In genomic region chr1:7678491-7679158, GRCh38 we compare ENCODE assay signal across 19 cellular contexts.
A peak's percentile ranks its signal among the peaks of the same experiment; 100 is the strongest.
DNase-seq lines count a peak whose midpoint lies in the region; ATAC-seq, FAIRE-seq and TF ChIP-seq lines count a peak whose summit lies in the region.
"Had no signal": no experiment of that assay in that cellular context is flagged by ENCODE, and none has a peak within 500 bp of the region (broad histone marks: within the 10 kb centered on the region; RNA-seq: fewer than 3 reads in every experiment).

No MANE protein-coding gene starts in this region.

- no peak overlapping the region for H3K27ac Mint-ChIP-seq in MCF 10A (ENCODE audit: low read depth, unreplicated experiment)
- peak overlapping the region in 1 of 9 donors; percentile 18 for H3K27ac Mint-ChIP-seq in naive thymus-derived CD4-positive, alpha-beta T cell
- H3K27ac Mint-ChIP-seq in type B pancreatic cell: no peak overlapping the region
- no peak overlapping the region for H3K27ac Mint-ChIP-seq in HFFc6
- H3K27ac Mint-ChIP-seq: activated naive CD4-positive, alpha-beta T cell treated with anti-CD3 and anti-CD28 coated beads, Interleukin-2, amount 10 ng/mL, durations not matched to agents 7 days and 5 days; dendritic cell treated with granulocyte-macrophage colony-stimulating factor and Interleukin-4, amounts not matched to agents 40 ng/mL and 50 ng/mL, for 4 days; stimulated activated naive B cell treated with anti-CD40 and anti-IgM and Interleukin-4, amounts not matched to agents 10 μg/mL and 1 μg/mL and 100 μg/mL, for 72 hours had no signal

- TF ChIP-seq POLR2A in H1 (IDR thresholded peaks at IDR 0.05; ENCODE audit: control extremely low read depth in 1 of 2, low read depth in 2 of 2, low read length in 2 of 2): no peak

- no peak overlapping the region for H4K5ac ChIP-seq in H1 (ENCODE audit: insufficient read length, low read depth, low read length)

- H2AFZ ChIP-seq in mammary epithelial cell (ENCODE audit: low read depth, low read length) (no peak overlapping the region), H1 (ENCODE audit: low read length) (no peak overlapping the region)

- H3K4me1 ChIP-seq in mammary epithelial cell (ENCODE audit: insufficient read depth, low read length): peaks cover 2% of the 10 kb centered on the region
- H3K4me1 ChIP-seq in H1 (replicated peaks in 1 of 4; ENCODE audit: control insufficient read depth in 3 of 4, insufficient read depth in 4 of 4, low read length in 3 of 4): peaks cover 0 to 3% (median 3%) of the 10 kb centered on the region in 4 experiments; a peak in 4 of 7 replicates
- H3K4me1 ChIP-seq in naive thymus-derived CD4-positive, alpha-beta T cell (ENCODE audit: control insufficient read depth in 2 of 2, insufficient read depth in 2 of 2, low read length in 2 of 2): no peaks in the 10 kb centered on the region

- H3K9me3 Mint-ChIP-seq in MCF 10A (ENCODE audit: unreplicated experiment) (no peaks in the 10 kb centered on the region), type B pancreatic cell (no peaks in the 10 kb centered on the region), HFFc6 (no peaks in the 10 kb centered on the region)
- no peaks in the 10 kb centered on the region for H3K9me3 Mint-ChIP-seq in naive thymus-derived CD4-positive, alpha-beta T cell
- H3K9me3 Mint-ChIP-seq: activated naive CD4-positive, alpha-beta T cell treated with anti-CD3 and anti-CD28 coated beads, Interleukin-2, amount 10 ng/mL, durations not matched to agents 7 days and 5 days; dendritic cell treated with granulocyte-macrophage colony-stimulating factor and Interleukin-4, amounts not matched to agents 40 ng/mL and 50 ng/mL, for 4 days; stimulated activated naive B cell treated with anti-CD40 and anti-IgM and Interleukin-4, amounts not matched to agents 10 μg/mL and 1 μg/mL and 100 μg/mL, for 72 hours had no signal

- H3K36me3 Mint-ChIP-seq in MCF 10A (ENCODE audit: insufficient read depth, unreplicated experiment) (no peaks in the 10 kb centered on the region), type B pancreatic cell (no peaks in the 10 kb centered on the region), HFFc6 (ENCODE audit: low read depth) (no peaks in the 10 kb centered on the region)
- H3K36me3 Mint-ChIP-seq in naive thymus-derived CD4-positive, alpha-beta T cell: no peaks in the 10 kb centered on the region
- H3K36me3 Mint-ChIP-seq: activated naive CD4-positive, alpha-beta T cell treated with anti-CD3 and anti-CD28 coated beads, Interleukin-2, amount 10 ng/mL, durations not matched to agents 7 days and 5 days; stimulated activated naive B cell treated with anti-CD40 and anti-IgM and Interleukin-4, amounts not matched to agents 10 μg/mL and 1 μg/mL and 100 μg/mL, for 72 hours had no signal

- H4K8ac ChIP-seq in H1 (ENCODE audit: extremely low read depth, insufficient read depth, low read length): peak overlapping the region; percentile 42

- H3K27me3 ChIP-seq in mammary epithelial cell (ENCODE audit: insufficient read depth, low read length) (peaks cover 2% of the 10 kb centered on the region), H1 (replicated peaks in 1 of 4; ENCODE audit: control insufficient read depth in 3 of 4, extremely low read depth in 1 of 4, insufficient read depth in 3 of 4, low read length in 3 of 4) (peaks cover 0 to 20% (median 14%) of the 10 kb centered on the region in 4 experiments; a peak in 6 of 7 replicates)
- no peaks in the 10 kb centered on the region for H3K27me3 ChIP-seq in naive thymus-derived CD4-positive, alpha-beta T cell (ENCODE audit: control insufficient read depth in 2 of 2, insufficient read depth in 2 of 2, low read length in 2 of 2)
- H3K27me3 ChIP-seq: gastroesophageal sphincter, right atrium auricular region had no signal

- H3K4me3 ChIP-seq in mammary epithelial cell (replicated peaks in 1 of 3; ENCODE audit: insufficient read depth in 1 of 3, low read depth in 2 of 3, low read length in 3 of 3): no peak overlapping the region
- H3K4me3 ChIP-seq in H1 (ENCODE audit: extremely low read depth in 1 of 4, insufficient read depth in 2 of 4, low read depth in 3 of 4, low read length in 4 of 4): no peak overlapping the region
- no peak overlapping the region for H3K4me3 ChIP-seq in naive thymus-derived CD4-positive, alpha-beta T cell (ENCODE audit: low read length)
- H3K4me3 ChIP-seq: gastroesophageal sphincter, right atrium auricular region, tibial artery had no signal

- H3K56ac ChIP-seq in H1 (replicated peaks; ENCODE audit: insufficient read length, low read depth, low read length): no peak overlapping the region

- H3K9me3 ChIP-seq in mammary epithelial cell (replicated peaks; ENCODE audit: insufficient read depth, low read length): no peaks in the 10 kb centered on the region
- no peaks in the 10 kb centered on the region for H3K9me3 ChIP-seq in H1 (ENCODE audit: insufficient read depth in 2 of 2, low read depth in 1 of 2, low read length in 1 of 2)
- H3K9me3 ChIP-seq in naive thymus-derived CD4-positive, alpha-beta T cell (ENCODE audit: control insufficient read depth in 2 of 3, low read length in 3 of 3): no peaks in the 10 kb centered on the region
- H3K9me3 ChIP-seq: gastroesophageal sphincter, neutrophil, right atrium auricular region, tibial artery had no signal

- 84% methylated on average over 9 of the region's 9 CpGs for WGBS in mammary epithelial cell (ENCODE audit: low coverage, missing lambda C conversion rate)
- WGBS in H1 (ENCODE audit: extremely low coverage in 1 of 2, insufficient coverage in 1 of 2, insufficient read length in 1 of 2, insufficient replicate concordance in 2 of 2, low coverage in 1 of 2, low lambda C conversion rate in 2 of 2, missing lambda C conversion rate in 1 of 2), 2 experiments: 85% methylated on average over 8 of the region's 9 CpGs; no CpG with 5 or more reads in 1 of the 2 experiments

- H3K79me2 ChIP-seq in mammary epithelial cell (ENCODE audit: insufficient read depth, low read length): no peaks in the 10 kb centered on the region
- H3K79me2 ChIP-seq in H1 (ENCODE audit: control insufficient read depth in 1 of 2, insufficient read depth in 2 of 2, low read length in 2 of 2): no peaks in the 10 kb centered on the region

- H3K4ac ChIP-seq in H1 (replicated peaks; ENCODE audit: insufficient read length, low read depth, low read length): peak overlapping the region; percentile 53

- H3K79me1 ChIP-seq in H1 (ENCODE audit: low read depth, low read length): no peaks in the 10 kb centered on the region

- TF ChIP-seq EP300 in H1 (IDR thresholded peaks at IDR 0.05; ENCODE audit: borderline replicate concordance in 1 of 2, low read depth in 2 of 2, low read length in 2 of 2): no peak

- CTCF ChIA-PET in MCF 10A (lab: Yijun Ruan, JAX) (interaction anchor here (0.7 to 21.2 kb wide), 3 partner anchors 10 to 731 kb away, joined by 4 to 646 read pairs (median 65); no protein-coding TSS in a partner anchor), mammary epithelial cell (lab: Charles Lee; ENCODE audit: low non-redundant PET) (no interaction called here), H1 (lab: Charles Lee; ENCODE audit: partially characterized antibody) (interaction anchor here (0.6 to 23.6 kb wide), 9 partner anchors 10 to 105 kb away, joined by 3 to 554 read pairs (median 4); no protein-coding TSS in a partner anchor)
- CTCF ChIA-PET in naive thymus-derived CD4-positive, alpha-beta T cell (lab: Charles Lee): interaction anchor here (0.6 kb wide), 1 partner anchor 9 kb away, joined by 3 read pairs; no protein-coding TSS in a partner anchor

- intact Hi-C loops in MCF 10A (cut with micrococcal nuclease): no loop called here
- intact Hi-C loops in mammary epithelial cell (cut with micrococcal nuclease): no loop called here
- intact Hi-C loops in naive thymus-derived CD4-positive, alpha-beta T cell (cut with micrococcal nuclease): no loop called here

- H3K36me3 ChIP-seq in mammary epithelial cell (ENCODE audit: insufficient read depth, low read length) (no peaks in the 10 kb centered on the region), H1 (ENCODE audit: control insufficient read depth in 2 of 4, insufficient read depth in 4 of 4, low read length in 3 of 4) (no peaks in the 10 kb centered on the region)
- no peaks in the 10 kb centered on the region for H3K36me3 ChIP-seq in naive thymus-derived CD4-positive, alpha-beta T cell (ENCODE audit: control insufficient read depth in 2 of 3, insufficient read depth in 3 of 3, low read length in 3 of 3)
- H3K36me3 ChIP-seq: gastroesophageal sphincter, neutrophil, right atrium auricular region, tibial artery had no signal

- H2BK12ac ChIP-seq in H1 (ENCODE audit: low read depth, low read length): no peak overlapping the region

- H3K9ac ChIP-seq in mammary epithelial cell (ENCODE audit: insufficient read depth, low read length) (no peak overlapping the region), H1 (replicated peaks in 1 of 4; ENCODE audit: extremely low read depth in 1 of 4, low read depth in 3 of 4, low read length in 3 of 4) (no peak overlapping the region)

- no peak overlapping the region for H3K14ac ChIP-seq in H1 (ENCODE audit: insufficient read length)

- H3K27ac ChIP-seq in mammary epithelial cell (ENCODE audit: insufficient read depth, low read depth, low read length) (no peak overlapping the region), H1 (ENCODE audit: low read depth, low read length) (no peak overlapping the region)
- H3K27ac ChIP-seq in naive thymus-derived CD4-positive, alpha-beta T cell (ENCODE audit: low read depth, low read length): no peak overlapping the region
- H3K27ac ChIP-seq: gastroesophageal sphincter, neutrophil, right atrium auricular region, tibial artery had no signal

- peaks cover 2% of the 10 kb centered on the region; the same call in 1 of the 2 replicates for H3K23me2 ChIP-seq in H1 (ENCODE audit: low read depth, low read length)

- TF ChIP-seq RAD21 in H1 (IDR thresholded peaks at IDR 0.05 in 1 of 2, conservative IDR thresholded peaks at IDR 0.05 in 1 of 2; ENCODE audit: low read depth in 2 of 2, low read length in 2 of 2): no peak

- H2BK20ac ChIP-seq in H1 (ENCODE audit: low read length): no peak overlapping the region

- POLR2A ChIA-PET in MCF 10A (lab: Yijun Ruan, JAX) (interaction anchor here (0.6 kb wide), 1 partner anchor 838 kb away, joined by 3 read pairs; no protein-coding TSS in a partner anchor), H1 (lab: Charles Lee; ENCODE audit: partially characterized antibody) (interaction anchor here (1.2 to 1.3 kb wide), 2 partner anchors 24 to 27 kb away, joined by 3 read pairs; no protein-coding TSS in a partner anchor)
- POLR2A ChIA-PET in naive thymus-derived CD4-positive, alpha-beta T cell (lab: Charles Lee): interaction anchor here (0.6 kb wide), 1 partner anchor 73 kb away, joined by 3 read pairs; no protein-coding TSS in a partner anchor

- H3K4me2 ChIP-seq in mammary epithelial cell (ENCODE audit: insufficient read depth, low read depth, low read length): no peak overlapping the region
- H3K4me2 ChIP-seq in H1 (ENCODE audit: insufficient read depth in 1 of 2, low read depth in 2 of 2, low read length in 2 of 2): no peak overlapping the region; a peak in 1 of 4 replicates

- no peak overlapping the region for H3K23ac ChIP-seq in H1 (ENCODE audit: insufficient read length)

- DNase-seq in MCF 10A (ENCODE audit: unreplicated experiment) (no peak), mammary epithelial cell (no peak), H1 (ENCODE audit: low read depth in 1 of 2, low spot score in 2 of 2) (no peak), type B pancreatic cell (ENCODE audit: extremely low spot score, unreplicated experiment) (no peak), HFFc6 (no peak), germinal center (ENCODE audit: low spot score) (no peak), T-helper 9 cell (no peak)
- no peak for DNase-seq in naive thymus-derived CD4-positive, alpha-beta T cell
- DNase-seq: activated CD4-positive, alpha-beta T cell treated with anti-CD3 and anti-CD28 coated beads, Interleukin-2, amount 50 U/mL, for 4 hours; activated naive CD4-positive, alpha-beta T cell treated with anti-CD3 and anti-CD28 coated beads, Interleukin-2, amount 10 ng/mL, durations not matched to agents 7 days and 5 days; erythroblast; NCI-H1436; stimulated activated CD4-positive, alpha-beta T cell treated with anti-CD3 and anti-CD28 coated beads, Interleukin-15, amount 100 ng/mL, for 24 hours; stimulated activated naive B cell treated with anti-CD40 and anti-IgM and Interleukin-4, amounts not matched to agents 10 μg/mL and 1 μg/mL and 100 μg/mL, for 72 hours; tibial artery had no signal

- H4K20me1 ChIP-seq in mammary epithelial cell (ENCODE audit: insufficient read depth, low read length): no peaks in the 10 kb centered on the region
- H4K20me1 ChIP-seq in H1 (replicated peaks in 1 of 2; ENCODE audit: control insufficient read depth in 1 of 2, insufficient read depth in 2 of 2, low read length in 2 of 2): no peaks in the 10 kb centered on the region

- no peak overlapping the region for H3K18ac ChIP-seq in H1 (ENCODE audit: extremely low read depth, low read length)

- no peak overlapping the region for H4K91ac ChIP-seq in H1 (replicated peaks; ENCODE audit: insufficient read length, low read length)

- TF ChIP-seq CTCF in MCF 10A (IDR thresholded peaks at IDR 0.05; ENCODE audit: unreplicated experiment) (no peak), mammary epithelial cell (conservative IDR thresholded peaks at IDR 0.05 in 1 of 2, IDR thresholded peaks at IDR 0.05 in 1 of 2; ENCODE audit: extremely low read depth in 1 of 2, insufficient read depth in 1 of 2, low read depth in 1 of 2, low read length in 2 of 2) (no peak), H1 (IDR thresholded peaks at IDR 0.05; ENCODE audit: control extremely low read depth in 1 of 3, insufficient read depth in 1 of 3, low read depth in 1 of 3, low read length in 3 of 3) (no peak), type B pancreatic cell (conservative IDR thresholded peaks at IDR 0.05) (no peak), HFFc6 (IDR thresholded peaks at IDR 0.05) (no peak)

- dilution Hi-C loops in mammary epithelial cell (cut with HindIII; ENCODE audit: low sequenced_read_pairs): loop anchor here (5.0 kb wide), 2 partner anchors 49 to 66 kb away; no protein-coding TSS in a partner anchor

- H2AK5ac ChIP-seq in H1 (ENCODE audit: low read depth, low read length): no peak overlapping the region

- H3K4me1 Mint-ChIP-seq in MCF 10A (ENCODE audit: insufficient read depth, unreplicated experiment) (no peaks in the 10 kb centered on the region), type B pancreatic cell (ENCODE audit: unreplicated experiment) (no peaks in the 10 kb centered on the region), HFFc6 (ENCODE audit: low read depth) (no peaks in the 10 kb centered on the region)
- H3K4me1 Mint-ChIP-seq in naive thymus-derived CD4-positive, alpha-beta T cell: peaks cover 0 to 4% (median 0%) of the 10 kb centered on the region in 7 donors
- H3K4me1 Mint-ChIP-seq: activated naive CD4-positive, alpha-beta T cell treated with anti-CD3 and anti-CD28 coated beads, Interleukin-2, amount 10 ng/mL, durations not matched to agents 7 days and 5 days; stimulated activated naive B cell treated with anti-CD40 and anti-IgM and Interleukin-4, amounts not matched to agents 10 μg/mL and 1 μg/mL and 100 μg/mL, for 72 hours had no signal

- H3K27me3 Mint-ChIP-seq in MCF 10A (ENCODE audit: insufficient read depth, unreplicated experiment): peaks cover 25% of the 10 kb centered on the region
- peaks cover 0 to 18% (median 0%) of the 10 kb centered on the region in 5 donors for H3K27me3 Mint-ChIP-seq in naive thymus-derived CD4-positive, alpha-beta T cell
- peaks cover 7% of the 10 kb centered on the region for H3K27me3 Mint-ChIP-seq in type B pancreatic cell
- H3K27me3 Mint-ChIP-seq in HFFc6 (ENCODE audit: insufficient read depth): peaks cover 44% of the 10 kb centered on the region

- H2BK5ac ChIP-seq in H1 (ENCODE audit: low read depth, low read length): no peak overlapping the region

- peak overlapping the region; percentile 34 for H3K4me3 Mint-ChIP-seq in MCF 10A (ENCODE audit: unreplicated experiment)
- peak overlapping the region in 8 of 10 donors; percentile 3 to 83 (median 54) for H3K4me3 Mint-ChIP-seq in naive thymus-derived CD4-positive, alpha-beta T cell
- H3K4me3 Mint-ChIP-seq in type B pancreatic cell: peak overlapping the region; percentile 57
- no peak overlapping the region for H3K4me3 Mint-ChIP-seq in HFFc6
- H3K4me3 Mint-ChIP-seq: dendritic cell treated with granulocyte-macrophage colony-stimulating factor and Interleukin-4, amounts not matched to agents 40 ng/mL and 50 ng/mL, for 4 days; stimulated activated naive B cell treated with anti-CD40 and anti-IgM and Interleukin-4, amounts not matched to agents 10 μg/mL and 1 μg/mL and 100 μg/mL, for 72 hours had no signal

- H2BK120ac ChIP-seq in H1 (replicated peaks; ENCODE audit: low read depth, low read length): no peak overlapping the region

- in situ Hi-C loops in mammary epithelial cell (cut with MboI; ENCODE audit: low sequenced_read_pairs in 2 of 2): no loop called here

- no peak overlapping the region for H2BK15ac ChIP-seq in H1 (ENCODE audit: low read length)

- FAIRE-seq in H1 (lab: Jason Lieb, UNC): no peak

- BruUV-seq in MCF 10A (replicated peaks; lab: Mats Ljungman, UMichigan) (no TSS peak), mammary epithelial cell (replicated peaks; lab: Mats Ljungman, UMichigan) (no TSS peak)

- no peak for ATAC-seq in naive thymus-derived CD4-positive, alpha-beta T cell
- ATAC-seq: gastroesophageal sphincter; stimulated activated naive B cell treated with anti-CD40 and anti-IgM and Interleukin-4, amounts not matched to agents 10 μg/mL and 1 μg/mL and 100 μg/mL, for 72 hours had no signal
